ENCODE assay signal across 12 cellular contexts in genomic region chr15:71806452-71806931, GRCh38. TPM values are rescaled to one million over a fixed set of nuclear protein-coding genes. Genes with fewer than 3 reads are reported as not detected.
A peak's percentile ranks its signal among the peaks of the same experiment; 100 is the strongest.
DNase-seq lines count a peak whose midpoint lies in the region; ATAC-seq, FAIRE-seq and TF ChIP-seq lines count a peak whose summit lies in the region.
"Had no signal": no experiment of that assay in that cellular context is flagged by ENCODE, and none has a peak within 500 bp of the region (broad histone marks: within the 10 kb centered on the region; RNA-seq: fewer than 3 reads in every experiment).

No MANE protein-coding gene starts in this region.

- no peak for FAIRE-seq in H54 (lab: Jason Lieb, UNC)

- DNase-seq in H54 (ENCODE audit: insufficient read length, low spot score) (peak; percentile 45), RPMI7951 (ENCODE audit: low read depth) (peak; percentile 81), epithelial cell of esophagus (ENCODE audit: low read depth) (peak; percentile 43), renal cortical epithelial cell (ENCODE audit: low read depth) (peak; percentile 62), NCI-H187 (lab: John Stamatoyannopoulos, UW) (no peak), DMS114 treated with DMSO at 0.1 percent for 48 hours (lab: John Stamatoyannopoulos, UW; ENCODE audit: unreplicated experiment) (no peak)
- DNase-seq: activated CD8-positive, alpha-beta memory T cell treated with anti-CD3 and anti-CD28 coated beads, Interleukin-2, amount 50 U/mL, for 48 hours; effector memory CD8-positive, alpha-beta T cell; spleen; stimulated activated naive CD8-positive, alpha-beta T cell treated with anti-CD3 and anti-CD28 coated beads, Interleukin-15, amount 100 ng/mL, for 72 hours had no signal

- no peak for TF ChIP-seq CTCF in epithelial cell of esophagus (IDR thresholded peaks at IDR 0.05; ENCODE audit: insufficient read depth, low read depth, low read length, missing control alignments)

- no peak overlapping the region for H3K4me3 ChIP-seq in epithelial cell of esophagus (ENCODE audit: low read length)
- H3K4me3 ChIP-seq: spleen had no signal

- ATAC-seq in HG02981 (IDR thresholded peaks at IDR 0.05; ENCODE audit: unreplicated experiment): no peak
- ATAC-seq: effector memory CD8-positive, alpha-beta T cell; stimulated activated naive CD8-positive, alpha-beta T cell treated with anti-CD3 and anti-CD28 coated beads, Interleukin-15, amount 100 ng/mL, for 72 hours had no signal

- TF ChIP-seq POLR2A in H54 (IDR thresholded peaks at IDR 0.05; ENCODE audit: low read depth, low read length): no peak

RNA-seq across cellular contexts. Expression of gene NR2E3, which starts 3.9 kb away (rescaled TPM):
- not detected in 2 replicates for total RNA-seq in RPMI7951 (2014; rRNA removed; shearing (Covaris generic))
- total RNA-seq in renal cortical epithelial cell: 0.45 TPM in 1 of 2 replicates, not detected in the other
- total RNA-seq: lower leg skin had no signal

Comparison
In these comparisons a context has a peak if more than half of its experiments do, and no peak if none do; other contexts are left out.
1. DNase-seq: peak in H54 (single experiment), RPMI7951 (single experiment), epithelial cell of esophagus (single experiment) and renal cortical epithelial cell (single experiment); none in NCI-H187 (0 of 2) and DMS114 treated with DMSO at 0.1 percent for 48 hours (single experiment).